9 cellular contexts compared by ENCODE assay signal in the genomic region with DNA sequence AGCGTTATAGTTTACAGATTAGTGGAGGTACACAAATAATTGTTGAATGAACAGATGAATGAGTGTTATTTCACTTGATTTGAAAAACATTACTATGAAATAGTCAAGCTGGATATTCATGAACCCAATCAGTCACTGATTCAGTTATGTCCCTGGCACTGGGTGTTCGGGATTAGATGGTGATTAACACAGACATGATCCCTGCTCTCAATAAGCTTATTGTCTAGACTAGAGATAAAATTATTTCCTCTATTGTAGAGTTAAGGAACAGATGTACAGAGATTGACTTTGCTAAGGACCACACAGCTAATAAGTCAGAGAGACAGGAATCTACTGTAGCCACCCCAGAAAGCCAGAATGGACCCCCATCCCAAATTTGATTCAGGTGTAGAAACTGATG. TPM values are rescaled to one million over a fixed set of nuclear protein-coding genes. Genes with fewer than 3 reads are reported as not detected.
DNase-seq lines count a peak whose midpoint lies in the region; ATAC-seq and TF ChIP-seq lines count a peak whose summit lies in the region.
"Had no signal": no experiment of that assay in that cellular context is flagged by ENCODE, and none has a peak within 500 bp of the region (broad histone marks: within the 10 kb centered on the region; RNA-seq: fewer than 3 reads in every experiment).

No MANE protein-coding gene starts in this region.

- H3K36me3 ChIP-seq in CD4-positive, alpha-beta memory T cell (ENCODE audit: insufficient read depth, low read length): no peaks in the 10 kb centered on the region
- H3K36me3 ChIP-seq in naive thymus-derived CD4-positive, alpha-beta T cell (ENCODE audit: control insufficient read depth in 2 of 3, insufficient read depth in 3 of 3, low read length in 3 of 3): no peaks in the 10 kb centered on the region
- H3K36me3 ChIP-seq in colonic mucosa: no peaks in the 10 kb centered on the region

- H3K27ac ChIP-seq in CD4-positive, alpha-beta memory T cell (ENCODE audit: low read depth, low read length): no peak overlapping the region
- no peak overlapping the region for H3K27ac ChIP-seq in naive thymus-derived CD4-positive, alpha-beta T cell (ENCODE audit: low read depth, low read length)
- no peak overlapping the region for H3K27ac ChIP-seq in colonic mucosa

- no peaks in the 10 kb centered on the region for H3K36me3 Mint-ChIP-seq in CD4-positive, alpha-beta memory T cell
- H3K36me3 Mint-ChIP-seq in chondrocyte (ENCODE audit: low read depth): no peaks in the 10 kb centered on the region
- no peaks in the 10 kb centered on the region for H3K36me3 Mint-ChIP-seq in naive thymus-derived CD4-positive, alpha-beta T cell

- POLR2A ChIA-PET in CD4-positive, alpha-beta memory T cell (lab: Charles Lee; ENCODE audit: partially characterized antibody): interaction anchor here (0.9 to 1.0 kb wide), 2 partner anchors 74 to 93 kb away, joined by 3 read pairs; partner anchors contain the start of gene ATP6V1A
- POLR2A ChIA-PET in naive thymus-derived CD4-positive, alpha-beta T cell (lab: Charles Lee): interaction anchor here (0.6 kb wide), 1 partner anchor 468 kb away, joined by 3 read pairs; no protein-coding TSS in a partner anchor

- no peaks in the 10 kb centered on the region for H3K27me3 ChIP-seq in CD4-positive, alpha-beta memory T cell (ENCODE audit: insufficient read depth, low read length)
- H3K27me3 ChIP-seq in naive thymus-derived CD4-positive, alpha-beta T cell (ENCODE audit: control insufficient read depth in 2 of 2, insufficient read depth in 2 of 2, low read length in 2 of 2): no peaks in the 10 kb centered on the region
- H3K27me3 ChIP-seq in colonic mucosa: no peaks in the 10 kb centered on the region

- peaks cover 0 to 1% of the 10 kb centered on the region in 2 donors for H3K27me3 Mint-ChIP-seq in CD4-positive, alpha-beta memory T cell
- H3K27me3 Mint-ChIP-seq in chondrocyte (ENCODE audit: low read depth): no peaks in the 10 kb centered on the region
- H3K27me3 Mint-ChIP-seq in naive thymus-derived CD4-positive, alpha-beta T cell: peaks cover 0 to 7% (median 4%) of the 10 kb centered on the region in 5 donors

- intact Hi-C loops in CD4-positive, alpha-beta memory T cell (cut with micrococcal nuclease): loop anchor here (2.0 to 5.0 kb wide), 2 partner anchors 93 to 218 kb away; partner anchors contain the start of genes ATP6V1A, CCDC191, NAA50 and QTRT2
- intact Hi-C loops in naive thymus-derived CD4-positive, alpha-beta T cell (cut with micrococcal nuclease): loop anchor here (1.0 to 10.0 kb wide), 5 partner anchors 95 to 1978 kb away; partner anchors contain the start of genes CCDC191 (in 1 of the 2), QTRT2 (in 1 of the 2) and USF3 (in 1 of the 2)
- intact Hi-C loops in colonic mucosa (cut with DNase I): loop anchor here (5.0 kb wide), 1 partner anchor 102 kb away; no protein-coding TSS in a partner anchor

- H3K9me3 Mint-ChIP-seq in CD4-positive, alpha-beta memory T cell: no peaks in the 10 kb centered on the region
- no peaks in the 10 kb centered on the region for H3K9me3 Mint-ChIP-seq in chondrocyte (ENCODE audit: low read depth)
- H3K9me3 Mint-ChIP-seq in naive thymus-derived CD4-positive, alpha-beta T cell: peaks cover 0 to 3% (median 0%) of the 10 kb centered on the region in 11 donors

- CTCF ChIA-PET in CD4-positive, alpha-beta memory T cell (lab: Charles Lee; ENCODE audit: partially characterized antibody): interaction anchor here (1.0 to 13.2 kb wide), 7 partner anchors 16 to 118 kb away, joined by 3 to 157 read pairs (median 4); partner anchors contain the start of gene ATP6V1A
- CTCF ChIA-PET in naive thymus-derived CD4-positive, alpha-beta T cell (lab: Charles Lee): interaction anchor here (1.8 to 2.3 kb wide), 2 partner anchors 71 to 104 kb away, joined by 6 to 7 read pairs; no protein-coding TSS in a partner anchor

- H3K4me3 ChIP-seq in CD4-positive, alpha-beta memory T cell (ENCODE audit: low read length in 2 of 2): no peak overlapping the region
- H3K4me3 ChIP-seq in LNCaP clone FGC (ENCODE audit: low read depth, low read length) (peak overlapping the region; percentile 60; the same call in 1 of the 2 replicates), colonic mucosa (no peak overlapping the region)
- no peak overlapping the region for H3K4me3 ChIP-seq in naive thymus-derived CD4-positive, alpha-beta T cell (ENCODE audit: low read length)

- peak overlapping the region in 1 of 7 donors; percentile 32 for H3K27ac Mint-ChIP-seq in CD4-positive, alpha-beta memory T cell
- H3K27ac Mint-ChIP-seq in chondrocyte (ENCODE audit: unreplicated experiment): no peak overlapping the region
- no peak overlapping the region for H3K27ac Mint-ChIP-seq in naive thymus-derived CD4-positive, alpha-beta T cell

- H3K9ac ChIP-seq in colonic mucosa (ENCODE audit: low read depth in 2 of 2, low read length in 2 of 2): no peak overlapping the region

- H3K4me1 ChIP-seq in CD4-positive, alpha-beta memory T cell (ENCODE audit: insufficient read depth, low read length): peaks cover 7% of the 10 kb centered on the region
- H3K4me1 ChIP-seq in naive thymus-derived CD4-positive, alpha-beta T cell (ENCODE audit: control insufficient read depth in 2 of 2, insufficient read depth in 2 of 2, low read length in 2 of 2): no peaks in the 10 kb centered on the region
- no peaks in the 10 kb centered on the region for H3K4me1 ChIP-seq in colonic mucosa

- no peaks in the 10 kb centered on the region for H3K9me3 ChIP-seq in CD4-positive, alpha-beta memory T cell (ENCODE audit: control insufficient read depth in 1 of 2, low read length in 2 of 2)
- H3K9me3 ChIP-seq in naive thymus-derived CD4-positive, alpha-beta T cell (ENCODE audit: control insufficient read depth in 2 of 3, low read length in 3 of 3): no peaks in the 10 kb centered on the region
- no peaks in the 10 kb centered on the region for H3K9me3 ChIP-seq in colonic mucosa

- H3K4me1 Mint-ChIP-seq in CD4-positive, alpha-beta memory T cell: peaks cover 0 to 6% (median 6%) of the 10 kb centered on the region in 4 donors
- H3K4me1 Mint-ChIP-seq in chondrocyte (ENCODE audit: low read depth): peaks cover 9% of the 10 kb centered on the region
- peaks cover 0 to 11% (median 5%) of the 10 kb centered on the region in 7 donors for H3K4me1 Mint-ChIP-seq in naive thymus-derived CD4-positive, alpha-beta T cell

- no peak for DNase-seq in CD4-positive, alpha-beta memory T cell
- DNase-seq in LNCaP clone FGC (ENCODE audit: low read depth) (no peak), chondrocyte (ENCODE audit: low spot score) (no peak), colonic mucosa (no peak)
- no peak for DNase-seq in naive thymus-derived CD4-positive, alpha-beta T cell
- DNase-seq: NCI-H1694 treated with DMSO at 0.1 percent for 48 hours had no signal

- ATAC-seq in naive thymus-derived CD4-positive, alpha-beta T cell: no peak
- ATAC-seq in GM18909 (IDR thresholded peaks at IDR 0.05; ENCODE audit: poor library complexity, unreplicated experiment) (no peak), GM21723 (IDR thresholded peaks at IDR 0.05; ENCODE audit: unreplicated experiment) (no peak), HG03378 (IDR thresholded peaks at IDR 0.05; ENCODE audit: unreplicated experiment) (no peak)

- peak overlapping the region; percentile 71 to 84 (median 81) for H3K4me3 Mint-ChIP-seq in CD4-positive, alpha-beta memory T cell
- H3K4me3 Mint-ChIP-seq in chondrocyte (ENCODE audit: unreplicated experiment): peak overlapping the region; percentile 80
- H3K4me3 Mint-ChIP-seq in naive thymus-derived CD4-positive, alpha-beta T cell: peak overlapping the region in 9 of 10 donors; percentile 18 to 85 (median 80)

- TF ChIP-seq CTCF in LNCaP clone FGC (IDR thresholded peaks at IDR 0.05; ENCODE audit: control insufficient read depth, extremely low read depth, insufficient read depth) (no peak), chondrocyte (IDR thresholded peaks at IDR 0.05) (no peak), colonic mucosa (IDR thresholded peaks at IDR 0.05) (no peak)

RNA-seq across cellular contexts. Expression of gene GRAMD1C, which starts 1.0 kb away (rescaled TPM):
- total RNA-seq in CD4-positive, alpha-beta memory T cell: 1 to 10 TPM; 2.6 to 2.8 TPM
- polyA plus RNA-seq in CD4-positive, alpha-beta memory T cell: under 1 TPM in 1 of 2 donors, not detected in 1; 0.45 TPM
- total RNA-seq in chondrocyte: 1.2 to 2.3 TPM (median 1.6 TPM) in 3 replicates
- total RNA-seq in naive thymus-derived CD4-positive, alpha-beta T cell: under 1 TPM in 4 of 5 experiments, not detected in 1; 0.22 to 0.54 (median 0.28) TPM
- under 1 TPM in 1 of 2 donors, not detected in 1; 0.13 TPM for polyA plus RNA-seq in naive thymus-derived CD4-positive, alpha-beta T cell
- 10 to 100 TPM in 1 of 2 donors, 1 to 10 TPM in 1; 4.1 to 10.2 TPM for total RNA-seq in colonic mucosa
